In the genomic region with DNA sequence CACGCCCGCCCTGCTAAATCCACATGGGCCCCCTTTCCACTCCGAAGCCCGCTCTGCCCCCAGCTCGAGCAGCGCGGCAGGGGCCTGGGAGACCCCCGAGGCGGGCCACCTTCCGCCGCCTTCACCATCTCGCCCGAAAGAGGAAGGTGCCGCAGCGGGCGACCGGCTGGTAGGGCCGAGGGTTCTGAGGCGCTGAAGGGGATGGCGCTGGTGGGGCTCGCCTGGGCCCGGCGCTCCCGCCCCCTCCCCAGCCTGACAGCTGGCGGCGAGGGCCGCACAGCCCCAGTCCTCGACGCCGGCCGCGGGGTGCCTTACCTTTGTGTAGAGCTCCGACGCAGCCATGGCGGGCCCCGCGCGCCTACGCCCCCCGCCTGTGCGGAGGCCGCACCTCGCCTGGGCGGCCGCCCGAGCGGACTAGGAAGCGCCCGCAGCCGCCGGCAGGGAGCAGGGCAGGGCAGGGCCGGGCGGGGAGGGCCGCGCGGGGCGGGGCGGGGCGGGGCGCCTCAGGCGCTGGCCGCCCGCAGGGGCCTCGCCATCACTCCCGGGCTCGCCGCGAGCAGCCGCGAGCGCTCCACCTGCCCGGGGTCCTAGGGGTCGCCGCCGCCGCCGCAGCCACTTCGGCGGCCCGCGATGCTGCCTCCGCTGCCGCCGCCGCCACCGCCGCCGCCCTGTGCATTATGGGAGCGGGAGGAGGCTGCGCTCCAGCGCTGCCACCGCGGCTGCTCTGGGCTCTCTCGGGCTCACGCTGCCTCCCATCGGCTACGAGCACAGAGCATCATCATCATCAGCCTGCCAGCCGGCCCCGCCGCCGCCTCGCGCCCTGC, we compare ENCODE assay signal across 8 cellular contexts. TPM values are rescaled to one million over a fixed set of nuclear protein-coding genes. Genes with fewer than 3 reads are reported as not detected.
DNase-seq lines count a peak whose midpoint lies in the region; ATAC-seq and TF ChIP-seq lines count a peak whose summit lies in the region.

MYO5A (minus strand) TSS at position 416 of the 824 bp plus-strand sequence; CDS start at position 342, 74 bp downstream.

- H3K4me3 Mint-ChIP-seq in immature natural killer cell, result peak within 1 kb of the TSS; percentile 90 to 96 (median 94)

- H3K9me3 ChIP-seq in breast epithelium, result no peaks in the 10 kb centered on the region

- DNase-seq in NCI-H2029 (lab: John Stamatoyannopoulos, UW), result peak; percentile 4
- DNase-seq in NCI-H2029 treated with DMSO at 0.1 percent for 48 hours (lab: John Stamatoyannopoulos, UW), result no peak
- peak; percentile 63 for DNase-seq in NCI-H1105 treated with DMSO at 0.1 percent for 48 hours (lab: John Stamatoyannopoulos, UW)
- DNase-seq in breast epithelium (ENCODE audit: low spot score in 2 of 2), result peak; percentile 27 to 54
- peak; percentile 78 to 84 (median 82) for DNase-seq in immature natural killer cell
- peak; percentile 60 to 62 for DNase-seq in stimulated activated CD4-positive, alpha-beta T cell treated with anti-CD3 and anti-CD28 coated beads, Interleukin-12 subunit alpha, Interleukin-12 subunit beta, amount 100 ng/mL, for 24 hours (ENCODE audit: low read depth in 2 of 2)

- intact Hi-C loops in breast epithelium (cut with DNase I; ENCODE audit: low total_unique reads), result no loop called here

- no peaks in the 10 kb centered on the region for H3K36me3 ChIP-seq in breast epithelium

- no peaks in the 10 kb centered on the region for H3K9me3 Mint-ChIP-seq in immature natural killer cell

- peak within 1 kb of the TSS; percentile 75 to 95 (median 81) for H3K4me3 ChIP-seq in breast epithelium

- no peaks in the 10 kb centered on the region for H3K4me1 ChIP-seq in breast epithelium

- TF ChIP-seq CTCF in VCaP (conservative IDR thresholded peaks at IDR 0.05) (peak; percentile 45; the same call in 1 of the 2 replicates), breast epithelium (IDR thresholded peaks at IDR 0.05) (no peak)

- peaks cover 2 to 10% (median 5%) of the 10 kb centered on the region in 3 donors for H3K27me3 Mint-ChIP-seq in immature natural killer cell (ENCODE audit: low read depth in 3 of 3)

- peak within 1 kb of the TSS; percentile 86 to 91 (median 90) for H3K27ac Mint-ChIP-seq in immature natural killer cell

- TF ChIP-seq POLR2A in breast epithelium (IDR thresholded peaks at IDR 0.05), result no peak

- H3K27ac ChIP-seq in VCaP (peak within 1 kb of the TSS; percentile 68), breast epithelium (peak within 1 kb of the TSS; percentile 76 to 87)

- H3K36me3 Mint-ChIP-seq in immature natural killer cell, result peaks cover 0 to 3% (median 0%) of the 10 kb centered on the region in 3 donors

- peaks cover 30 to 36% of the 10 kb centered on the region in 2 donors for H3K4me1 Mint-ChIP-seq in immature natural killer cell

- peak; percentile 83 for ATAC-seq in HG02678 (IDR thresholded peaks at IDR 0.05; ENCODE audit: unreplicated experiment)

- no peaks in the 10 kb centered on the region for H3K27me3 ChIP-seq in breast epithelium

RNA-seq across cellular contexts. Expression of gene MYO5A, which starts in this region (rescaled TPM):
- 10 to 100 TPM; 34.1 to 77.4 (median 34.4) TPM for total RNA-seq in breast epithelium
- polyA plus RNA-seq in immature natural killer cell, result 10 to 100 TPM in 1 of 3 donors, 1 to 10 TPM in 2; 2.0 to 10.9 (median 5.9) TPM
